ENCODE assay signal across 1 cellular context in the genomic region with DNA sequence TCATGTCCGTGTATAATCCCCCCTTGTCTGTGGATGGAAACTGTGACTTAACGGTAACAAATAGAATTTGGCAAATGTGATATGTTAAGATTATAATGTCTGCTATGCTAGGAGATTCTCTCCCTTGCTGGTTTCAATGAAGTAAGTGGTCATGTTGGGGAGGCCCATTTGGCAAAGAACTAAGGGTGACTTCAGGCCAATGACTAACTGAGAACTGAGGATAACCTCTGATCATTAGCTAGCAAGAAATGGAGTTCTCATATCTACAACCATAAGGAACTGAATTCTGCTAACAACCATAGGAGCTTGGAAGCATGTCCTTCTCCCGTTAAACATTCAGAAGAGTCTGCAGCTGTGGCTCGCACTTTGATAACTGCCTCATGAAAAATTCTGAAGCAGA.
TF ChIP-seq lines count a peak whose summit lies in the region.

No MANE protein-coding gene starts in this region.

TF ChIP-seq in GM12891, 5 proteins besides CTCF, POLR2A, EP300 and RAD21:
- TF ChIP-seq POU2F2 (IDR thresholded peaks at IDR 0.05; ENCODE audit: low read depth, low read length) (no peak), TAF1 (IDR thresholded peaks at IDR 0.05; ENCODE audit: low read depth, low read length) (no peak), POLR2AphosphoS5 (IDR thresholded peaks at IDR 0.05; ENCODE audit: low read depth, low read length) (no peak), PAX5 (IDR thresholded peaks at IDR 0.05; ENCODE audit: insufficient read depth, low read length, severe bottlenecking) (no peak), SPI1 (IDR thresholded peaks at IDR 0.05; ENCODE audit: low read depth, low read length) (no peak)
